ENCODE assay signal across 14 cellular contexts in genomic region chr1:200374569-200375312, GRCh38. TPM values are rescaled to one million over a fixed set of nuclear protein-coding genes. Genes with fewer than 3 reads are reported as not detected.
A peak's percentile ranks its signal among the peaks of the same experiment; 100 is the strongest.
DNase-seq lines count a peak whose midpoint lies in the region; TF ChIP-seq lines count a peak whose summit lies in the region.
"Had no signal": no experiment of that assay in that cellular context is flagged by ENCODE, and none has a peak within 500 bp of the region (broad histone marks: within the 10 kb centered on the region; RNA-seq: fewer than 3 reads in every experiment).

No MANE protein-coding gene starts in this region.

- H2BK5ac ChIP-seq in H9 (ENCODE audit: insufficient read length, low read length), result no peak overlapping the region

- no peak overlapping the region for H3K18ac ChIP-seq in H9 (ENCODE audit: insufficient read length, low read depth, low read length)

- no peak overlapping the region for H3K14ac ChIP-seq in H9 (ENCODE audit: insufficient read depth, low read length)

- H4K20me1 ChIP-seq in H9 (ENCODE audit: control insufficient read depth, insufficient read depth, insufficient read length), result no peaks in the 10 kb centered on the region

- no peaks in the 10 kb centered on the region for H3K79me1 ChIP-seq in H9 (ENCODE audit: insufficient read depth, low read depth, low read length, poor library complexity, severe bottlenecking)

- no peak overlapping the region for H3K56ac ChIP-seq in H9 (ENCODE audit: insufficient read length, low read depth, low read length)

- no peak overlapping the region for H3K4me2 ChIP-seq in H9 (ENCODE audit: insufficient read depth, insufficient read length, low read length)

- H3K4me1 ChIP-seq in H9 (ENCODE audit: insufficient read depth, low read length) (peaks cover 9% of the 10 kb centered on the region), iPS-18a (ENCODE audit: control insufficient read depth, low read depth, low read length) (peaks cover 52% of the 10 kb centered on the region)
- H3K4me1 ChIP-seq: gastrocnemius medialis had no signal

- H2BK120ac ChIP-seq in H9 (ENCODE audit: low read depth, low read length, poor library complexity, severe bottlenecking), result no peak overlapping the region

- no peaks in the 10 kb centered on the region for H3K36me3 ChIP-seq in iPS-18a (ENCODE audit: control insufficient read depth, low read depth, low read length)
- H3K36me3 ChIP-seq: gastrocnemius medialis, pancreas had no signal

- no peaks in the 10 kb centered on the region for H3K9me3 ChIP-seq in H9 (ENCODE audit: control insufficient read depth, low read depth, low read length)
- no peaks in the 10 kb centered on the region for H3K9me3 ChIP-seq in iPS-18a (ENCODE audit: control insufficient read depth, low read depth, low read length)
- H3K9me3 ChIP-seq: gastrocnemius medialis, pancreas had no signal

- peak overlapping the region; percentile 90 for H2BK12ac ChIP-seq in H9 (ENCODE audit: insufficient read length, low read depth, low read length)

- no peak overlapping the region for H4K8ac ChIP-seq in H9 (replicated peaks; ENCODE audit: insufficient read length, low read depth, low read length)

- DNase-seq in H9 (no peak), RPMI7951 (ENCODE audit: low read depth) (peak; percentile 40), NCI-H1930 (lab: John Stamatoyannopoulos, UW) (no peak), MV-4-11 (lab: John Stamatoyannopoulos, UW) (no peak)
- DNase-seq in stimulated activated CD4-positive, alpha-beta T cell treated with anti-CD3 and anti-CD28 coated beads, Interleukin-2, amount 100 ng/mL, for 48 hours, result no peak
- DNase-seq: activated CD8-positive, alpha-beta memory T cell treated with anti-CD3 and anti-CD28 coated beads, Interleukin-2, amount 50 U/mL, for 48 hours; CD4-positive, CD25-positive, alpha-beta regulatory T cell; gastrocnemius medialis; NCI-H1417 treated with DMSO at 0.1 percent for 48 hours; pancreas had no signal

- no peaks in the 10 kb centered on the region for H3K27me3 ChIP-seq in H9 (ENCODE audit: insufficient read depth, low read length)
- H3K27me3 ChIP-seq in iPS-18a (ENCODE audit: control insufficient read depth, insufficient read depth, low read length), result no peaks in the 10 kb centered on the region
- H3K27me3 ChIP-seq: gastrocnemius medialis, pancreas had no signal

- TF ChIP-seq CTCF in H9 (conservative IDR thresholded peaks at IDR 0.05), result no peak

- H3K27ac ChIP-seq in H9 (ENCODE audit: insufficient read length, low read depth, low read length), result peak overlapping the region; percentile 38
- H3K27ac ChIP-seq in iPS-18a (ENCODE audit: low read length), result peak overlapping the region; percentile 97
- H3K27ac ChIP-seq in temporal lobe (ENCODE audit: low read depth, low read length), result peak overlapping the region; percentile 98
- H3K27ac ChIP-seq: gastrocnemius medialis, pancreas had no signal

- H4K91ac ChIP-seq in H9 (ENCODE audit: insufficient read length, low read depth, low read length), result no peak overlapping the region

- no peak overlapping the region for H3T11ph ChIP-seq in H9 (ENCODE audit: low read length)

- no peak overlapping the region for H2BK15ac ChIP-seq in H9 (ENCODE audit: low read depth, low read length)

- peak overlapping the region; percentile 64 to 79; a peak in 4 of 5 replicates for H3K4me3 Mint-ChIP-seq in H9
- H3K4me3 Mint-ChIP-seq: CD4-positive, CD25-positive, alpha-beta regulatory T cell; IgD-negative memory B cell had no signal

- H3K36me3 Mint-ChIP-seq in H9 (ENCODE audit: insufficient read depth in 1 of 3, low read depth in 3 of 3), result peaks cover 2 to 6% (median 5%) of the 10 kb centered on the region in 3 experiments; a peak in 5 of 7 replicates
- H3K36me3 Mint-ChIP-seq: activated naive CD4-positive, alpha-beta T cell treated with anti-CD3 and anti-CD28 coated beads, Interleukin-2, amount 50 U/mL, for 72 hours; IgD-negative memory B cell had no signal

- no peak overlapping the region for H4K5ac ChIP-seq in H9 (ENCODE audit: insufficient read length, low read depth, low read length)

- no peak overlapping the region for H2BK20ac ChIP-seq in H9 (ENCODE audit: low read depth, low read length, poor library complexity, severe bottlenecking)

- no peak overlapping the region for H2AFZ ChIP-seq in H9 (ENCODE audit: low read length)

- no peaks in the 10 kb centered on the region for H3K79me2 ChIP-seq in H9 (ENCODE audit: insufficient read depth, low read length)

- H3K27me3 Mint-ChIP-seq in H9 (ENCODE audit: low read depth), result no peaks in the 10 kb centered on the region
- H3K27me3 Mint-ChIP-seq: CD4-positive, CD25-positive, alpha-beta regulatory T cell; IgD-negative memory B cell had no signal

- H3K23ac ChIP-seq in H9 (ENCODE audit: insufficient read length, low read depth, low read length), result no peak overlapping the region

- H3K4ac ChIP-seq in H9 (ENCODE audit: low read depth, low read length), result no peak overlapping the region

- H2AK5ac ChIP-seq in H9 (ENCODE audit: insufficient read length, low read length), result no peak overlapping the region

- no peaks in the 10 kb centered on the region for H3K9me3 Mint-ChIP-seq in H9
- H3K9me3 Mint-ChIP-seq: IgD-negative memory B cell had no signal

- H3K4me3 ChIP-seq in iPS-18a (ENCODE audit: low read length), result peak overlapping the region; percentile 75
- H3K4me3 ChIP-seq: gastrocnemius medialis, pancreas had no signal

- peak overlapping the region; percentile 86 to 98 (median 97) for H3K27ac Mint-ChIP-seq in H9
- H3K27ac Mint-ChIP-seq: activated naive CD4-positive, alpha-beta T cell treated with anti-CD3 and anti-CD28 coated beads, Interleukin-2, amount 50 U/mL, for 72 hours; IgD-negative memory B cell had no signal

- peaks cover 62 to 75% of the 10 kb centered on the region in 2 experiments for H3K4me1 Mint-ChIP-seq in H9

- H3K9ac ChIP-seq in H9 (ENCODE audit: extremely low read depth, insufficient read length, low read length), result no peak overlapping the region
- peak overlapping the region; percentile 72 for H3K9ac ChIP-seq in iPS-18a (ENCODE audit: low read length)

- peaks cover 4% of the 10 kb centered on the region for H3K23me2 ChIP-seq in H9 (ENCODE audit: insufficient read length, low read depth, low read length, poor library complexity, severe bottlenecking)

- no CpG with 5 or more reads among the region's 7 CpGs for WGBS in H9 (ENCODE audit: extremely low coverage, insufficient read length, low lambda C conversion rate)

RNA-seq across cellular contexts. Expression of gene ZNF281, which starts 35.1 kb away (rescaled TPM):
- total RNA-seq in H9 (2021) (71.9 and 75.2 TPM in 2 replicates), temporal lobe (33.4 TPM)
- total RNA-seq in RPMI7951 (2014; rRNA removed; shearing (Covaris generic)), result 11.0 and 15.7 TPM in 2 replicates

Comparison
In these comparisons a context has a peak if more than half of its experiments do, and no peak if none do; other contexts are left out.
1. H3K27ac ChIP-seq: peak in every context shown above with its lines; median percentile 98 in temporal lobe; 97 in iPS-18a; 38 in H9.